ENCODE assay signal across 1 cellular context in genomic region chr5:95959964-95960801, GRCh38.
A peak's percentile ranks its signal among the peaks of the same experiment; 100 is the strongest.
TF ChIP-seq lines count a peak whose summit lies in the region.

No MANE protein-coding gene starts in this region.

TF ChIP-seq in K562, 482 proteins besides CTCF, POLR2A, EP300 and RAD21 (continued from another document):
- TF ChIP-seq HOMEZ (CRISPR knock-in tag; IDR thresholded peaks at IDR 0.05) (0 out of 2 replicates have a peak, but pooled peaks have one; percentile 17), BRCA1 (IDR thresholded peaks at IDR 0.05) (no peak), BRCA1 (CRISPR knock-in tag; IDR thresholded peaks at IDR 0.05) (no peak), TEAD1 (CRISPR knock-in tag; IDR thresholded peaks at IDR 0.05) (0 out of 4 replicates have a peak, but pooled peaks of 1 of the 2 experiments have one; percentile 6), NCOA2 (IDR thresholded peaks at IDR 0.05; ENCODE audit: partially characterized antibody in 2 of 2) (no peak), ZNF431 (CRISPR knock-in tag; IDR thresholded peaks at IDR 0.05) (peak; percentile 88), EP400 (IDR thresholded peaks at IDR 0.05) (no peak), IRF1 (CRISPR knock-in tag; IDR thresholded peaks at IDR 0.05; ENCODE audit: borderline replicate concordance) (no peak), HNRNPK (IDR thresholded peaks at IDR 0.05; ENCODE audit: low read depth, low read length, poor library complexity, severe bottlenecking) (no peak), ZNF175 (CRISPR knock-in tag; IDR thresholded peaks at IDR 0.05; ENCODE audit: low read depth) (no peak), ETV6 (IDR thresholded peaks at IDR 0.05; ENCODE audit: borderline replicate concordance in 1 of 2, low read depth in 2 of 2, low read length in 1 of 2) (no peak), ETV6 (CRISPR knock-in tag; IDR thresholded peaks at IDR 0.05; ENCODE audit: borderline replicate concordance) (no peak), ZNF282 (CRISPR knock-in tag; IDR thresholded peaks at IDR 0.05) (no peak)
